ENCODE assay signal across 9 cellular contexts in genomic region chr21:37338671-37339526, GRCh38. TPM values are rescaled to one million over a fixed set of nuclear protein-coding genes. Genes with fewer than 3 reads are reported as not detected.
DNase-seq lines count a peak whose midpoint lies in the region; ATAC-seq, FAIRE-seq and TF ChIP-seq lines count a peak whose summit lies in the region.
"Had no signal": no experiment of that assay in that cellular context is flagged by ENCODE, and none has a peak within 500 bp of the region (broad histone marks: within the 10 kb centered on the region; RNA-seq: fewer than 3 reads in every experiment).

No MANE protein-coding gene starts in this region.

- no peak overlapping the region; a peak in 1 of 6 replicates for H3K4me3 ChIP-seq in HepG2 (replicated peaks in 1 of 3; ENCODE audit: insufficient read depth in 1 of 3, low read depth in 2 of 3, low read length in 3 of 3)

- H3K4me3 Mint-ChIP-seq in activated naive CD8-positive, alpha-beta T cell treated with anti-CD3 and anti-CD28 coated beads, Interleukin-2, amount 50 U/mL, for 24 hours: no peak overlapping the region
- no peak overlapping the region for H3K4me3 Mint-ChIP-seq in activated naive CD8-positive, alpha-beta T cell treated with anti-CD3 and anti-CD28 coated beads for 36 hours

- BruUV-seq in HepG2 (replicated peaks; lab: Mats Ljungman, UMichigan): no TSS peak

- no peak overlapping the region for H3K9ac ChIP-seq in HepG2 (ENCODE audit: insufficient read depth, low read depth, low read length)

- H3K27ac Mint-ChIP-seq in activated naive CD8-positive, alpha-beta T cell treated with anti-CD3 and anti-CD28 coated beads, Interleukin-2, amount 50 U/mL, for 24 hours: no peak overlapping the region
- no peak overlapping the region for H3K27ac Mint-ChIP-seq in activated naive CD8-positive, alpha-beta T cell treated with anti-CD3 and anti-CD28 coated beads for 36 hours

- H3K4me2 ChIP-seq in HepG2 (ENCODE audit: low read depth, low read length): peak overlapping the region; percentile 64

- TF ChIP-seq POLR2A in HepG2 (IDR thresholded peaks at IDR 0.05; ENCODE audit: insufficient read depth in 1 of 2, low read depth in 2 of 2, low read length in 2 of 2): no peak

- no peaks in the 10 kb centered on the region for H3K27me3 Mint-ChIP-seq in activated naive CD8-positive, alpha-beta T cell treated with anti-CD3 and anti-CD28 coated beads, Interleukin-2, amount 50 U/mL, for 24 hours
- no peaks in the 10 kb centered on the region for H3K27me3 Mint-ChIP-seq in activated naive CD8-positive, alpha-beta T cell treated with anti-CD3 and anti-CD28 coated beads for 36 hours

- peaks cover 8% of the 10 kb centered on the region for H3K9me3 Mint-ChIP-seq in activated naive CD8-positive, alpha-beta T cell treated with anti-CD3 and anti-CD28 coated beads, Interleukin-2, amount 50 U/mL, for 24 hours
- peaks cover 4% of the 10 kb centered on the region for H3K9me3 Mint-ChIP-seq in activated naive CD8-positive, alpha-beta T cell treated with anti-CD3 and anti-CD28 coated beads for 36 hours

- peaks cover 4% of the 10 kb centered on the region for H3K36me3 Mint-ChIP-seq in activated naive CD8-positive, alpha-beta T cell treated with anti-CD3 and anti-CD28 coated beads, Interleukin-2, amount 50 U/mL, for 24 hours (ENCODE audit: low read depth)
- H3K36me3 Mint-ChIP-seq in activated naive CD8-positive, alpha-beta T cell treated with anti-CD3 and anti-CD28 coated beads for 36 hours: peaks cover 1% of the 10 kb centered on the region

- no peaks in the 10 kb centered on the region for H3K9me3 ChIP-seq in HepG2 (ENCODE audit: low read length)

- peak overlapping the region; percentile 30 for H2AFZ ChIP-seq in HepG2 (ENCODE audit: low read length)

- no peak for DNase-seq in activated naive CD8-positive, alpha-beta T cell treated with anti-CD3 and anti-CD28 coated beads, Interleukin-2, amount 50 U/mL, for 24 hours
- no peak for DNase-seq in activated naive CD8-positive, alpha-beta T cell treated with anti-CD3 and anti-CD28 coated beads for 36 hours
- DNase-seq in astrocyte of the hippocampus (ENCODE audit: low read depth, low spot score) (peak; percentile 62), HepG2 (ENCODE audit: low spot score) (peak; percentile 79), NOMO-1 treated with dmso at 0.1 percent for 144 hours (lab: John Stamatoyannopoulos, UW; ENCODE audit: unreplicated experiment) (no peak), D341Med (ENCODE audit: low spot score) (no peak)
- no peak for DNase-seq in stimulated activated CD4-positive, alpha-beta T cell treated with anti-CD3 and anti-CD28 coated beads, Interleukin-4, amount 100 ng/mL, for 1 hour
- DNase-seq: DND-41 had no signal

- H3K36me3 ChIP-seq in HepG2 (replicated peaks in 1 of 2; ENCODE audit: control insufficient read depth in 1 of 2, insufficient read depth in 2 of 2, low read length in 2 of 2): no peaks in the 10 kb centered on the region

- 2% methylated on average over 11 of the region's 11 CpGs for WGBS in HepG2 (ENCODE audit: low lambda C conversion rate)

- H3K4me1 Mint-ChIP-seq in activated naive CD8-positive, alpha-beta T cell treated with anti-CD3 and anti-CD28 coated beads, Interleukin-2, amount 50 U/mL, for 24 hours: peaks cover 3% of the 10 kb centered on the region
- peaks cover 6% of the 10 kb centered on the region for H3K4me1 Mint-ChIP-seq in activated naive CD8-positive, alpha-beta T cell treated with anti-CD3 and anti-CD28 coated beads for 36 hours

- ATAC-seq in activated naive CD8-positive, alpha-beta T cell treated with anti-CD3 and anti-CD28 coated beads, Interleukin-2, amount 50 U/mL, for 24 hours: peak; percentile 61
- ATAC-seq in HepG2: peak; percentile 90
- ATAC-seq in GM21619 (IDR thresholded peaks at IDR 0.05; ENCODE audit: unreplicated experiment): no peak

- no peak for TF ChIP-seq RAD21 in HepG2 (CRISPR knock-in tag; IDR thresholded peaks at IDR 0.05)

- peaks cover 16% of the 10 kb centered on the region for H3K4me1 ChIP-seq in HepG2 (ENCODE audit: insufficient read depth, low read length)

- peak; percentile 54 for FAIRE-seq in HepG2 (lab: Jason Lieb, UNC)

- no peak for TF ChIP-seq CTCF in HepG2 (CRISPR knock-in tag; IDR thresholded peaks at IDR 0.05)

- H4K20me1 ChIP-seq in HepG2 (ENCODE audit: insufficient read depth, low read length): no peaks in the 10 kb centered on the region

- TF ChIP-seq EP300 in HepG2 (IDR thresholded peaks at IDR 0.05; ENCODE audit: low read depth in 2 of 2, low read length in 2 of 2) (peak in 1 of 2 experiments; percentile 61; a peak in 1 of 4 replicates), HepG2 (CRISPR knock-in tag; IDR thresholded peaks at IDR 0.05; ENCODE audit: borderline replicate concordance) (peak; percentile 36; the same call in 1 of the 2 replicates)

- H3K27ac ChIP-seq in HepG2 (ENCODE audit: extremely low read length, insufficient read depth, low read length): no peak overlapping the region

- no peaks in the 10 kb centered on the region; a peak in 1 of 5 replicates for H3K27me3 ChIP-seq in HepG2 (ENCODE audit: control insufficient read depth in 1 of 2, insufficient read depth in 2 of 2, low read length in 2 of 2)

- intact Hi-C loops in HepG2 (cut with micrococcal nuclease; ENCODE audit: unreplicated experiment): no loop called here

- no peaks in the 10 kb centered on the region for H3K79me2 ChIP-seq in HepG2 (ENCODE audit: insufficient read depth, low read length)

- in situ Hi-C loops in HepG2 (cut with HindIII; ENCODE audit: extremely low pct_ligation_motif_present, low pct_unique_long_range_greater_than_20kb): no loop called here

- POLR2A ChIA-PET in HepG2 (lab: Yijun Ruan, JAX): interaction anchor here (1.2 to 1.4 kb wide), 2 partner anchors 27 to 72 kb away, joined by 6 to 11 read pairs; partner anchors contain the start of gene VPS26C

- CTCF ChIA-PET in HepG2 (lab: Yijun Ruan, JAX; ENCODE audit: low intra/inter-chr PET ratio, low total read pairs): no interaction called here

TF ChIP-seq in HepG2, 621 proteins besides CTCF, POLR2A, EP300 and RAD21 (continues in another document):
- TF ChIP-seq, protein P1, sequence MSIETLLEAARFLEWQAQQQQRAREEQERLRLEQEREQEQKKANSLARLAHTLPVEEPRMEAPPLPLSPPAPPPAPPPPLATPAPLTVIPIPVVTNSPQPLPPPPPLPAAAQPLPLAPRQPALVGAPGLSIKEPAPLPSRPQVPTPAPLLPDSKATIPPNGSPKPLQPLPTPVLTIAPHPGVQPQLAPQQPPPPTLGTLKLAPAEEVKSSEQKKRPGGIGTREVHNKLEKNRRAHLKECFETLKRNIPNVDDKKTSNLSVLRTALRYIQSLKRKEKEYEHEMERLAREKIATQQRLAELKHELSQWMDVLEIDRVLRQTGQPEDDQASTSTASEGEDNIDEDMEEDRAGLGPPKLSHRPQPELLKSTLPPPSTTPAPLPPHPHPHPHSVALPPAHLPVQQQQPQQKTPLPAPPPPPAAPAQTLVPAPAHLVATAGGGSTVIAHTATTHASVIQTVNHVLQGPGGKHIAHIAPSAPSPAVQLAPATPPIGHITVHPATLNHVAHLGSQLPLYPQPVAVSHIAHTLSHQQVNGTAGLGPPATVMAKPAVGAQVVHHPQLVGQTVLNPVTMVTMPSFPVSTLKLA (IDR thresholded peaks at IDR 0.05): peak; percentile 91
- TF ChIP-seq ZNF446 (CRISPR knock-in tag; IDR thresholded peaks at IDR 0.05) (no peak), JDP2 (CRISPR knock-in tag; IDR thresholded peaks at IDR 0.05; ENCODE audit: borderline replicate concordance) (no peak)

RNA-seq across cellular contexts. Expression of gene DYRK1A, which starts 27.7 kb away (rescaled TPM):
- 10 to 100 TPM; 63.1 to 64.3 TPM for total RNA-seq in activated naive CD8-positive, alpha-beta T cell treated with anti-CD3 and anti-CD28 coated beads for 36 hours
- total RNA-seq in HepG2 (2016; rRNA removed; fragmentation: Illumina TruSeq; extraction: Trizol): 32.7 and 34.2 TPM in 2 replicates
- 19.1 and 19.6 TPM in 2 replicates for total RNA-seq in HepG2 (2016; cell fraction: cytosol; rRNA removed; fragmentation: Illumina TruSeq; extraction: Trizol; ENCODE audit: low read depth)
- 30.4 and 33.9 TPM in 2 replicates for total RNA-seq in HepG2 (2016; cell fraction: insoluble cytoplasmic fraction; rRNA removed; fragmentation: Illumina TruSeq; extraction: Trizol)
- 15.6 and 16.1 TPM in 2 replicates for total RNA-seq in HepG2 (2016; cell fraction: membrane; rRNA removed; fragmentation: Illumina TruSeq; extraction: Trizol)
- total RNA-seq in HepG2 (2016; cell fraction: nucleus; rRNA removed; fragmentation: Illumina TruSeq; extraction: Trizol): 54.9 and 62.8 TPM in 2 replicates
- polyA plus RNA-seq in HepG2 (2011; rRNA removed): 24.6 and 28.2 TPM in 2 replicates
- polyA plus RNA-seq in HepG2 (2011; cell fraction: cytosol; rRNA removed): 14.9 and 16.4 TPM in 2 replicates
- 31.7 and 39.9 TPM in 2 replicates for polyA plus RNA-seq in HepG2 (2011; cell fraction: nucleus; rRNA removed)
- 10.1 and 12.5 TPM in 2 replicates for polyA plus RNA-seq in HepG2 (2012)
- 0.50 and 0.67 TPM in 2 replicates for polyA plus RNA-seq in HepG2 (2016; cell fraction: cytosol; fragmentation: Illumina TruSeq; extraction: Trizol; ENCODE audit: low read depth)
- polyA plus RNA-seq in HepG2 (2016; cell fraction: insoluble cytoplasmic fraction; fragmentation: Illumina TruSeq; extraction: Trizol; ENCODE audit: low read depth): 16.1 and 18.0 TPM in 2 replicates
- polyA plus RNA-seq in HepG2 (2016; cell fraction: membrane; fragmentation: Illumina TruSeq; extraction: Trizol; ENCODE audit: low read depth): 2.9 and 3.0 TPM in 2 replicates
- polyA plus RNA-seq in HepG2 (2016; cell fraction: nucleus; fragmentation: Illumina TruSeq; extraction: Trizol; ENCODE audit: insufficient read depth, low read depth): 25.5 and 28.0 TPM in 2 replicates
- polyA minus RNA-seq in HepG2 (2011; rRNA and poly(A)+ RNA removed; ENCODE audit: low replicate concordance): 128 and 208 TPM in 2 replicates
- polyA minus RNA-seq in HepG2 (2011; cell fraction: cytosol; rRNA and poly(A)+ RNA removed): 25.3 and 30.3 TPM in 2 replicates
- 132 and 133 TPM in 2 replicates for polyA minus RNA-seq in HepG2 (2011; cell fraction: nucleus; rRNA and poly(A)+ RNA removed)

Comparison
In these comparisons a context has a peak if more than half of its experiments do, and no peak if none do; other contexts are left out.
1. DNase-seq: peak in astrocyte of the hippocampus (single experiment) and HepG2 (single experiment); none in activated naive CD8-positive, alpha-beta T cell treated with anti-CD3 and anti-CD28 coated beads, Interleukin-2, amount 50 U/mL, for 24 hours (single experiment), activated naive CD8-positive, alpha-beta T cell treated with anti-CD3 and anti-CD28 coated beads for 36 hours (single experiment), NOMO-1 treated with dmso at 0.1 percent for 144 hours (single experiment), stimulated activated CD4-positive, alpha-beta T cell treated with anti-CD3 and anti-CD28 coated beads, Interleukin-4, amount 100 ng/mL, for 1 hour (single experiment) and D341Med (single experiment).